ENCODE assay signal across 2 cellular contexts in genomic region chr5:156683509-156683908, GRCh38.
A peak's percentile ranks its signal among the peaks of the same experiment; 100 is the strongest.
TF ChIP-seq lines count a peak whose summit lies in the region.

No MANE protein-coding gene starts in this region.

TF ChIP-seq in GM23338, 12 proteins besides CTCF, POLR2A, EP300 and RAD21 (continued from another document):
- no peak for TF ChIP-seq POLR2AphosphoS5 (IDR thresholded peaks at IDR 0.05; ENCODE audit: low read depth)
- no peak for TF ChIP-seq REST (IDR thresholded peaks at IDR 0.05; ENCODE audit: unreplicated experiment)
- no peak for TF ChIP-seq ZNF462 (CRISPR knock-in tag; IDR thresholded peaks at IDR 0.05)
- no peak for TF ChIP-seq EZH2phosphoT487 (IDR thresholded peaks at IDR 0.05; ENCODE audit: unreplicated experiment)
- no peak for TF ChIP-seq ZNF114 (CRISPR knock-in tag; IDR thresholded peaks at IDR 0.05)
TF ChIP-seq in GM23338: peak in this region for 0.

TF ChIP-seq in WTC11, 78 proteins besides CTCF, POLR2A, EP300 and RAD21 (continued from another document):
- TF ChIP-seq, protein P1, sequence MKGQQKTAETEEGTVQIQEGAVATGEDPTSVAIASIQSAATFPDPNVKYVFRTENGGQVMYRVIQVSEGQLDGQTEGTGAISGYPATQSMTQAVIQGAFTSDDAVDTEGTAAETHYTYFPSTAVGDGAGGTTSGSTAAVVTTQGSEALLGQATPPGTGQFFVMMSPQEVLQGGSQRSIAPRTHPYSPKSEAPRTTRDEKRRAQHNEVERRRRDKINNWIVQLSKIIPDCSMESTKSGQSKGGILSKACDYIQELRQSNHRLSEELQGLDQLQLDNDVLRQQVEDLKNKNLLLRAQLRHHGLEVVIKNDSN (CRISPR knock-in tag; IDR thresholded peaks at IDR 0.05), result peak; percentile 76
- TF ChIP-seq KAT7 (CRISPR knock-in tag; IDR thresholded peaks at IDR 0.05; ENCODE audit: borderline replicate concordance) (no peak), ZNF396 (CRISPR knock-in tag; IDR thresholded peaks at IDR 0.05; ENCODE audit: borderline replicate concordance) (no peak)
- TF ChIP-seq, protein P2, sequence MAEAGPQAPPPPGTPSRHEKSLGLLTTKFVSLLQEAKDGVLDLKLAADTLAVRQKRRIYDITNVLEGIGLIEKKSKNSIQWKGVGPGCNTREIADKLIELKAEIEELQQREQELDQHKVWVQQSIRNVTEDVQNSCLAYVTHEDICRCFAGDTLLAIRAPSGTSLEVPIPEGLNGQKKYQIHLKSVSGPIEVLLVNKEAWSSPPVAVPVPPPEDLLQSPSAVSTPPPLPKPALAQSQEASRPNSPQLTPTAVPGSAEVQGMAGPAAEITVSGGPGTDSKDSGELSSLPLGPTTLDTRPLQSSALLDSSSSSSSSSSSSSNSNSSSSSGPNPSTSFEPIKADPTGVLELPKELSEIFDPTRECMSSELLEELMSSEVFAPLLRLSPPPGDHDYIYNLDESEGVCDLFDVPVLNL (CRISPR knock-in tag; IDR thresholded peaks at IDR 0.05; ENCODE audit: borderline replicate concordance, low read depth), result no peak
- TF ChIP-seq, protein P3, sequence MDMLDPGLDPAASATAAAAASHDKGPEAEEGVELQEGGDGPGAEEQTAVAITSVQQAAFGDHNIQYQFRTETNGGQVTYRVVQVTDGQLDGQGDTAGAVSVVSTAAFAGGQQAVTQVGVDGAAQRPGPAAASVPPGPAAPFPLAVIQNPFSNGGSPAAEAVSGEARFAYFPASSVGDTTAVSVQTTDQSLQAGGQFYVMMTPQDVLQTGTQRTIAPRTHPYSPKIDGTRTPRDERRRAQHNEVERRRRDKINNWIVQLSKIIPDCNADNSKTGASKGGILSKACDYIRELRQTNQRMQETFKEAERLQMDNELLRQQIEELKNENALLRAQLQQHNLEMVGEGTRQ (CRISPR knock-in tag; IDR thresholded peaks at IDR 0.05), result peak; percentile 83
TF ChIP-seq in WTC11: peak in this region for 2.
